In the genomic region with DNA sequence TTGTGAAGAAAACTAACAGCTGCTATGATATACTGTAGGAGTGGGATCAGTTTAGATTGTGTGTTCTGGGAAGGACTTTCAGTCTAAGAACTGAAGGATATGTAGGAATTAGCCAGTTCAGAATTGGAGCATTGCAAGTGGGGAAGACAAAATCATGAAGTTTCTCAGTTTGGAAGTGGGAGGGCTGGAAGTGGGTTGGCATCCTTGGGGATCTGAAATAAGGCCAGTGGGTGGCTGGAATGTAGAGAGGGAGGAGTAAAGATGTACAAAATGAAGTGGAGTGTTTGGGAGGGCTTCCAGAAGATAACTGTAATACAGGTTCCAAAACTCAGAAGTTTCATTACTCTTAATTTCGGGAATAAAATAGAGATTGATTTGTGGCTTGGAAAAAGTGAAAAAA, we compare ENCODE assay signal across 24 cellular contexts.
"Had no signal": no experiment of that assay in that cellular context is flagged by ENCODE, and none has a peak within 500 bp of the region (broad histone marks: within the 10 kb centered on the region; RNA-seq: fewer than 3 reads in every experiment).

No MANE protein-coding gene starts in this region.

- H3K9me3 Mint-ChIP-seq: IgD-negative memory B cell had no signal

- ATAC-seq: HepG2, K562 had no signal

- FAIRE-seq: HepG2, K562, RCC 7860 had no signal

- DNase-seq: Kasumi-1, MM.1S, NCI-H1092 treated with DMSO at 0.1 percent for 48 hours, NCI-H1436, NCI-H187, NCI-H2029, NCI-H2081 treated with DMSO at 0.1 percent for 48 hours, NCI-H2171, NCI-H226, NCI-H446, NCI-H510A, NCI-H524 treated with DMSO at 0.1 percent for 48 hours, NCI-H69, NCI-H774, Right ventricle myocardium superior, RPMI8226, SIG-M5 had no signal

- H3K27me3 Mint-ChIP-seq: IgD-negative memory B cell had no signal

- H3K9ac ChIP-seq: KMS-11 had no signal

- H3K4me1 ChIP-seq: SJSA1 had no signal

- H3K4me3 ChIP-seq: K562, SJSA1, SK-N-MC had no signal

- H3K9me3 ChIP-seq: SJSA1 had no signal

- H3K27ac ChIP-seq: KMS-11, SJSA1, SK-N-MC had no signal

- H3K4me3 Mint-ChIP-seq: IgD-negative memory B cell had no signal
